Comparison of ENCODE assay signal across 11 cellular contexts in the genomic region with DNA sequence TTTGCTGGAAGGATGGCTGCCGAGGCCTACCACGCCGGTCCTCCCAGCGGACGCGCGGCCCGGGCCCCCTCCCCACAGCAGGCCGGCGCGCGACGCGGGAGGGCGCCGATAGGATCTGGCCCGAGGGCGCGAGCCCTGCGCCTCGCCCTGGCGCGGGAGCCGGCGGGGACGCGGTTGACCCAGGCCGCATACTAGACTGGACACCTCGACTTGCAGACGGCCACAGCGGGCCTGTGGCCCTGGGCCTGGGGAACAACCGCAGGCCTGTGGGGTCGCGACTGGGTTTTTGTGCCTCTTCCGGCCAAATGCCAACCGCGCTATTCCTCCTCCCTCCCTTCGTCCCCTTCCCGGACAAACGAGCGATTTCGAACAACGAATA. TPM values are rescaled to one million over a fixed set of nuclear protein-coding genes. Genes with fewer than 3 reads are reported as not detected.
A peak's percentile ranks its signal among the peaks of the same experiment; 100 is the strongest.
DNase-seq lines count a peak whose midpoint lies in the region; ATAC-seq, FAIRE-seq and TF ChIP-seq lines count a peak whose summit lies in the region.
"Had no signal": no experiment of that assay in that cellular context is flagged by ENCODE, and none has a peak within 500 bp of the region (broad histone marks: within the 10 kb centered on the region; RNA-seq: fewer than 3 reads in every experiment).

No MANE protein-coding gene starts in this region.

- no peaks in the 10 kb centered on the region; the same call in 1 of the 2 replicates for H3K36me3 ChIP-seq in Panc1 (ENCODE audit: control insufficient read depth, insufficient read depth, low read length)
- H3K36me3 ChIP-seq in heart right ventricle: no peaks in the 10 kb centered on the region

- H3K27me3 Mint-ChIP-seq in progenitor cell of endocrine pancreas: peaks cover 78% of the 10 kb centered on the region

- in situ Hi-C loops in Panc1 (cut with HindIII; ENCODE audit: low pct_unique_long_range_greater_than_20kb, low sequenced_read_pairs): no loop called here

- no peak for FAIRE-seq in GM19239 (lab: Jason Lieb, UNC)

- H3K27ac Mint-ChIP-seq in progenitor cell of endocrine pancreas: no peak overlapping the region
- H3K27ac Mint-ChIP-seq: activated T-helper 2 cell treated with anti-CD3 and anti-CD28 coated beads, Interferon-gamma antibody, Interleukin-2, Interleukin-4, amounts not matched to agents 10 μg/mL and 5 μg/mL and 100 μg/mL, durations not matched to agents 14 hours and 24 hours and 36 hours had no signal

- intact Hi-C loops in Panc1 (cut with micrococcal nuclease; ENCODE audit: unreplicated experiment) (no loop called here), heart right ventricle (cut with DNase I) (no loop called here)

- H3K4me1 Mint-ChIP-seq in progenitor cell of endocrine pancreas (ENCODE audit: low read depth): peaks cover 5% of the 10 kb centered on the region

- DNase-seq in ELF-1 (ENCODE audit: low read depth, low spot score) (peak; percentile 49), Panc1 (ENCODE audit: low read depth, low spot score) (no peak), heart right ventricle (no peak), progenitor cell of endocrine pancreas (ENCODE audit: low spot score, unreplicated experiment) (no peak), GM19239 (ENCODE audit: insufficient read length, low spot score) (no peak)
- DNase-seq: GDM1 had no signal

- H3K27ac ChIP-seq in Panc1 (ENCODE audit: low read length) (no peak overlapping the region), heart right ventricle (no peak overlapping the region)

- H3K9me3 Mint-ChIP-seq in progenitor cell of endocrine pancreas (ENCODE audit: low read depth): no peaks in the 10 kb centered on the region
- H3K9me3 Mint-ChIP-seq: activated T-helper 2 cell treated with anti-CD3 and anti-CD28 coated beads, Interferon-gamma antibody, Interleukin-2, Interleukin-4, amounts not matched to agents 10 μg/mL and 5 μg/mL and 100 μg/mL, durations not matched to agents 14 hours and 24 hours and 36 hours had no signal

- CTCF ChIA-PET in Panc1 (lab: Charles Lee): no interaction called here

- peaks cover 28% of the 10 kb centered on the region for H3K27me3 ChIP-seq in Panc1 (ENCODE audit: control insufficient read depth, insufficient read depth, low read length)
- H3K27me3 ChIP-seq in heart right ventricle: peaks cover 26 to 98% (median 84%) of the 10 kb centered on the region in 7 donors

- POLR2A ChIA-PET in Panc1 (lab: Charles Lee): no interaction called here

- TF ChIP-seq CTCF in Panc1 (IDR thresholded peaks at IDR 0.05) (no peak), heart right ventricle (IDR thresholded peaks at IDR 0.05) (no peak), progenitor cell of endocrine pancreas (IDR thresholded peaks at IDR 0.05; ENCODE audit: unreplicated experiment) (no peak)

- H3K4me1 ChIP-seq in Panc1 (ENCODE audit: control insufficient read depth, insufficient read depth, low read length): no peaks in the 10 kb centered on the region
- peaks cover 12 to 25% (median 23%) of the 10 kb centered on the region in 9 donors for H3K4me1 ChIP-seq in heart right ventricle

- WGBS in heart right ventricle, 2 donors: 1% methylated on average over 41 to 43 of the region's 43 CpGs

- H3K36me3 Mint-ChIP-seq in progenitor cell of endocrine pancreas (ENCODE audit: insufficient read depth): no peaks in the 10 kb centered on the region

- peak overlapping the region; percentile 77 for H3K4me3 Mint-ChIP-seq in progenitor cell of endocrine pancreas (ENCODE audit: low read depth)

- peak; percentile 63; the same call in 1 of the 2 replicates for ATAC-seq in Panc1
- peak in 1 of 8 donors; percentile 30 for ATAC-seq in heart right ventricle
- no peak for ATAC-seq in HG03025 (IDR thresholded peaks at IDR 0.05; ENCODE audit: low FRiP score, unreplicated experiment)
- no peak for ATAC-seq in GM18858 (IDR thresholded peaks at IDR 0.05; ENCODE audit: unreplicated experiment)
- ATAC-seq in GM19463 (IDR thresholded peaks at IDR 0.05; ENCODE audit: unreplicated experiment): no peak

- H3K4me3 ChIP-seq in Panc1 (ENCODE audit: low read depth in 2 of 2, low read length in 2 of 2) (no peak overlapping the region), heart right ventricle (peak overlapping the region in 9 of 10 donors; percentile 9 to 50 (median 36))

- BruUV-seq in Panc1 (replicated peaks; lab: Mats Ljungman, UMichigan): no TSS peak

- H3K9me3 ChIP-seq in Panc1 (ENCODE audit: control insufficient read depth, insufficient read depth, low read depth, low read length) (no peaks in the 10 kb centered on the region), heart right ventricle (no peaks in the 10 kb centered on the region)

RNA-seq across cellular contexts. Expression of a gene that starts 2.5 kb away (rescaled TPM):
- total RNA-seq in Panc1 (2021; ENCODE audit: unreplicated experiment) (not detected), heart right ventricle (not detected), progenitor cell of endocrine pancreas (0.20 and 0.29 TPM in 2 replicates)
- not detected for polyA plus RNA-seq in Panc1 (2012; ENCODE audit: insufficient read length)
- polyA plus RNA-seq in heart right ventricle: not detected
- total RNA-seq: activated T-helper 2 cell treated with anti-CD3 and anti-CD28 coated beads, Interferon-gamma antibody, Interleukin-2, Interleukin-4, amounts not matched to agents 10 μg/mL and 5 μg/mL and 100 μg/mL, durations not matched to agents 14 hours and 24 hours and 36 hours; glomerular endothelial cell had no signal

Comparison
In these comparisons a context has a peak if more than half of its experiments do, and no peak if none do; other contexts are left out.
1. H3K4me3 ChIP-seq: peak in heart right ventricle (9 of 10); none in Panc1 (0 of 2).